Comparison of ENCODE assay signal across 17 cellular contexts in genomic region chr20:37567331-37567665, GRCh38. TPM values are rescaled to one million over a fixed set of nuclear protein-coding genes. Genes with fewer than 3 reads are reported as not detected.
DNase-seq lines count a peak whose midpoint lies in the region; TF ChIP-seq lines count a peak whose summit lies in the region.
"Had no signal": no experiment of that assay in that cellular context is flagged by ENCODE, and none has a peak within 500 bp of the region (broad histone marks: within the 10 kb centered on the region; RNA-seq: fewer than 3 reads in every experiment).

No MANE protein-coding gene starts in this region.

- H3K4me1 ChIP-seq in right atrium auricular region = peaks cover 0 to 7% of the 10 kb centered on the region in 2 donors
- peaks cover 7% of the 10 kb centered on the region for H3K4me1 ChIP-seq in mesenchymal stem cell (ENCODE audit: control insufficient read depth, insufficient read depth, low read depth, low read length)
- peaks cover 6% of the 10 kb centered on the region for H3K4me1 ChIP-seq in BE2C
- peaks cover 4 to 5% (median 5%) of the 10 kb centered on the region in 4 donors for H3K4me1 ChIP-seq in transverse colon

- H2BK5ac ChIP-seq in mesenchymal stem cell (ENCODE audit: low read depth, low read length, poor library complexity, severe bottlenecking) = no peak overlapping the region

- H3K9me3 ChIP-seq in right atrium auricular region (no peaks in the 10 kb centered on the region), mesenchymal stem cell (ENCODE audit: control insufficient read depth, low read length) (no peaks in the 10 kb centered on the region), BE2C (no peaks in the 10 kb centered on the region; the same call in 1 of the 2 replicates), transverse colon (no peaks in the 10 kb centered on the region)

- no peak overlapping the region for H3K14ac ChIP-seq in mesenchymal stem cell (ENCODE audit: low read length in 2 of 2)

- H2BK120ac ChIP-seq in mesenchymal stem cell (ENCODE audit: low read depth, low read length) = no peak overlapping the region

- H3K4me3 ChIP-seq in right atrium auricular region = no peak overlapping the region
- H3K4me3 ChIP-seq in mesenchymal stem cell (ENCODE audit: insufficient read depth in 1 of 2, low read depth in 1 of 2, low read length in 2 of 2) = no peak overlapping the region
- H3K4me3 ChIP-seq in BE2C (ENCODE audit: low read depth, low read length) = no peak overlapping the region
- no peak overlapping the region for H3K4me3 ChIP-seq in transverse colon
- H3K4me3 ChIP-seq: GM12878 had no signal

- no peak overlapping the region for H2AFZ ChIP-seq in mesenchymal stem cell (ENCODE audit: low read depth, low read length)

- H2BK15ac ChIP-seq in mesenchymal stem cell (ENCODE audit: low read depth, poor library complexity, severe bottlenecking) = no peak overlapping the region

- intact Hi-C loops in cardiac septum (cut with DNase I) = loop anchor here (10.0 kb wide), 1 partner anchor 658 kb away; no protein-coding TSS in a partner anchor
- intact Hi-C loops in transverse colon (cut with DNase I; ENCODE audit: low total_unique reads) = loop anchor here (5.0 kb wide), 1 partner anchor 425 kb away; no protein-coding TSS in a partner anchor

- no peak for TF ChIP-seq CTCF in right atrium auricular region (IDR thresholded peaks at IDR 0.05)
- TF ChIP-seq CTCF in BE2C (IDR thresholded peaks at IDR 0.05; ENCODE audit: low read depth, low read length) = no peak
- TF ChIP-seq CTCF in transverse colon (IDR thresholded peaks at IDR 0.05) = no peak

- H2BK12ac ChIP-seq in mesenchymal stem cell (ENCODE audit: low read length in 2 of 2) = no peak overlapping the region

- H3K27ac ChIP-seq in right atrium auricular region (no peak overlapping the region), mesenchymal stem cell (ENCODE audit: low read length, poor library complexity, severe bottlenecking) (no peak overlapping the region), transverse colon (no peak overlapping the region)

- H3K27me3 ChIP-seq in right atrium auricular region (no peaks in the 10 kb centered on the region), mesenchymal stem cell (ENCODE audit: control insufficient read depth in 1 of 2, insufficient read depth in 1 of 2, low read length in 2 of 2) (peaks cover 72 to 90% of the 10 kb centered on the region in 2 experiments), BE2C (no peaks in the 10 kb centered on the region), transverse colon (peaks cover 94% of the 10 kb centered on the region)

- H4K91ac ChIP-seq in mesenchymal stem cell (ENCODE audit: low read length) = no peak overlapping the region

- H3K9ac ChIP-seq in mesenchymal stem cell (ENCODE audit: low read length) = no peak overlapping the region

- H3K36me3 ChIP-seq in right atrium auricular region = no peaks in the 10 kb centered on the region
- no peaks in the 10 kb centered on the region for H3K36me3 ChIP-seq in mesenchymal stem cell (ENCODE audit: control insufficient read depth in 1 of 2, insufficient read depth in 2 of 2, low read depth in 1 of 2, low read length in 2 of 2)
- no peaks in the 10 kb centered on the region for H3K36me3 ChIP-seq in BE2C
- H3K36me3 ChIP-seq in transverse colon = no peaks in the 10 kb centered on the region

- no peak overlapping the region for H3K4me2 ChIP-seq in mesenchymal stem cell (ENCODE audit: low read length, poor library complexity, severe bottlenecking)

- H3K18ac ChIP-seq in mesenchymal stem cell (ENCODE audit: low read depth in 1 of 2, low read length in 2 of 2) = no peak overlapping the region

- TF ChIP-seq EP300 in transverse colon (IDR thresholded peaks at IDR 0.05; ENCODE audit: low read depth) = no peak

- in situ Hi-C loops in transverse colon (cut with MboI; ENCODE audit: low pct_ligation_motif_present in 1 of 4, low pct_unique_long_range_greater_than_20kb in 1 of 4, low sequenced_read_pairs in 3 of 4) = loop anchor here in 3 of 4 donors (25.0 kb wide), 2 partner anchors 420 to 670 kb away; no protein-coding TSS in a partner anchor

- peak; percentile 20 for DNase-seq in cardiac septum (ENCODE audit: low spot score)
- DNase-seq in right atrium auricular region (ENCODE audit: low spot score) = no peak
- DNase-seq in NCI-H2171 treated with DMSO at 0.1 percent for 48 hours (lab: John Stamatoyannopoulos, UW) = peak; percentile 86
- DNase-seq in left kidney (ENCODE audit: low read depth, low spot score) = peak; percentile 39
- DNase-seq in mesenchymal stem cell = no peak
- DNase-seq in BE2C = no peak
- no peak for DNase-seq in HuH-7 (ENCODE audit: low spot score)
- no peak for DNase-seq in transverse colon
- DNase-seq: activated CD4-positive, CD25-positive, alpha-beta regulatory T cell; activated gamma-delta T cell; amygdala; effector memory CD4-positive, alpha-beta T cell; Right ventricle myocardium superior; stimulated activated CD4-positive, alpha-beta T cell treated with anti-CD3 and anti-CD28 coated beads, Interleukin-4, amount 100 ng/mL, for 24 hours; substantia nigra; T-helper 17 cell had no signal

- H3K23ac ChIP-seq in mesenchymal stem cell (ENCODE audit: low read length in 2 of 2) = no peak overlapping the region

- no peaks in the 10 kb centered on the region for H3K79me1 ChIP-seq in mesenchymal stem cell (replicated peaks; ENCODE audit: low read length, poor library complexity, severe bottlenecking)

- H2AK5ac ChIP-seq in mesenchymal stem cell (ENCODE audit: low read length, severe bottlenecking) = no peak overlapping the region

- WGBS in mesenchymal stem cell = 23% methylated on average over 6 of the region's 7 CpGs
- 0 to 43% methylated on average over 1 to 7 of the region's 7 CpGs for WGBS in transverse colon (ENCODE audit: low coverage in 1 of 2), 2 donors

- TF ChIP-seq POLR2A in transverse colon (IDR thresholded peaks at IDR 0.05) = no peak

- no peak overlapping the region for H3K4ac ChIP-seq in mesenchymal stem cell (ENCODE audit: low read depth in 1 of 2, low read length in 2 of 2)

- H4K8ac ChIP-seq in mesenchymal stem cell (ENCODE audit: low read length) = no peak overlapping the region

RNA-seq across cellular contexts. Expression of gene BLCAP, which starts 39.6 kb away (rescaled TPM):
- total RNA-seq in cardiac septum (89.3 TPM), right atrium auricular region (10 to 100 TPM; 66.6 to 78.7 TPM), transverse colon (100 to 1,000 TPM in 3 of 4 donors, 10 to 100 TPM in 1; 80.8 to 283 (median 117) TPM)
- polyA plus RNA-seq in mesenchymal stem cell (2013, experiment 1 of 2) = 45.0 TPM
- polyA plus RNA-seq in mesenchymal stem cell (2013, experiment 2 of 2) = 45.3 TPM
- 86.2 TPM for polyA plus RNA-seq in BE2C (2012; ENCODE audit: insufficient read depth, insufficient read length, low read depth)

RNA-seq across cellular contexts. Expression of gene NNAT, which starts 46.2 kb away (rescaled TPM):
- total RNA-seq in cardiac septum = not detected
- total RNA-seq in right atrium auricular region = 1 to 10 TPM in 1 of 2 donors, under 1 TPM in 1; 0.78 to 2.6 TPM
- 3.2 TPM for polyA plus RNA-seq in mesenchymal stem cell (2013, experiment 1 of 2)
- 2.7 TPM for polyA plus RNA-seq in mesenchymal stem cell (2013, experiment 2 of 2)
- 2.8 TPM for polyA plus RNA-seq in BE2C (2012; ENCODE audit: insufficient read depth, insufficient read length, low read depth)
- 10 to 100 TPM; 11.3 to 33.0 (median 14.3) TPM for total RNA-seq in transverse colon
- total RNA-seq: GM12878, Right ventricle myocardium superior, T-helper 17 cell had no signal

Comparison
In these comparisons a context has a peak if more than half of its experiments do, and no peak if none do; other contexts are left out.
1. DNase-seq: peak in cardiac septum (single experiment), NCI-H2171 treated with DMSO at 0.1 percent for 48 hours (single experiment) and left kidney (single experiment); none in right atrium auricular region (single experiment), mesenchymal stem cell (single experiment), BE2C (single experiment), HuH-7 (single experiment) and transverse colon (single experiment).